ENCODE assay signal across 8 cellular contexts in the genomic region with DNA sequence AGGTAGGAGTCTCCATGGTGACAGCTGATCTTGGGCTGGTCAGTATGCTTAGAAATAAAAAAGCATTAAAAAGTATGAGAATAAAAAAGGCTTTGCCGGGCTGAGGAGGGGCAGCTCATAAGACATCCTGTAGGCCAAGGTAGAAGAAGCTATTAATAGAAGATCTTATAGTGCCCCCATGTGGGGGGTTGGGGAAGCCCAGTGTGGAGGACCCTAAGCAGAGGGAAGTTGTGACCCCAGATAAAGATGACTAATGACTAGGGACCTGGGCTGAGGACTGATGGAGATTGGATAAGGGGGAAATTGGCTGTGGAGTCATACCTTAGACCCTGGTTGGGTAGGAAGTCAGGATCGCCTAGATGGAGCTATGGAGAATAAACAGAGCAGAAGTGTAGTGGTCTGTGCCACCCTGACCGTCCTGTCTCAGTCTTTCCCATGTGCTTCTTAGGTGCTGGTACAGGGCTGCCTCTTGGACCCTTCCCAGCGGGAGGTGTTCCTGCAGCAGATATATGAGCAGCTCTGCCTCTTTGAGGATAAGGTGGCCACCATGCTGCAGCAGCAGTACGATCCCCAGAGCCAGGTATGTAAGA.
DNase-seq lines count a peak whose midpoint lies in the region; ATAC-seq lines count a peak whose summit lies in the region.

No MANE protein-coding gene starts in this region.

- DNase-seq in GM03348 (ENCODE audit: low spot score) (peak; percentile 63), NCI-H146 (lab: John Stamatoyannopoulos, UW) (peak; percentile 45), T-helper 9 cell (peak; percentile 42), astrocyte of the hippocampus (ENCODE audit: low read depth, low spot score) (peak; percentile 65), inferior parietal cortex (ENCODE audit: extremely low spot score) (peak; percentile 63), NCI-H226 (no peak)
- peak; percentile 39 for DNase-seq in stimulated activated CD4-positive, alpha-beta T cell treated with anti-CD3 and anti-CD28 coated beads, Interleukin-1b, Interleukin-23, amount 100 ng/mL, for 48 hours

- ATAC-seq in GM18858 (IDR thresholded peaks at IDR 0.05; ENCODE audit: unreplicated experiment) = no peak
